In genomic region chr19:38118176-38118575, GRCh38 we compare ENCODE assay signal across 17 cellular contexts.
DNase-seq lines count a peak whose midpoint lies in the region; ATAC-seq and TF ChIP-seq lines count a peak whose summit lies in the region.
"Had no signal": no experiment of that assay in that cellular context is flagged by ENCODE, and none has a peak within 500 bp of the region (broad histone marks: within the 10 kb centered on the region; RNA-seq: fewer than 3 reads in every experiment).

No MANE protein-coding gene starts in this region.

- intact Hi-C loops in natural killer cell (cut with micrococcal nuclease), result no loop called here

- no peaks in the 10 kb centered on the region for H3K27me3 Mint-ChIP-seq in natural killer cell treated with Interleukin-12 subunit alpha and Interleukin-12 subunit beta and Interleukin-15 and Interleukin-18, amount 100 ng/mL, for 72 hours
- H3K27me3 Mint-ChIP-seq in natural killer cell (ENCODE audit: low read depth in 2 of 2) (no peaks in the 10 kb centered on the region), endothelial cell (ENCODE audit: unreplicated experiment) (peaks cover 2% of the 10 kb centered on the region), nephron progenitor cell (ENCODE audit: low read depth, poor library complexity) (no peaks in the 10 kb centered on the region)
- no peaks in the 10 kb centered on the region for H3K27me3 Mint-ChIP-seq in stimulated activated naive B cell treated with anti-CD40 and anti-IgM and Interleukin-4, amounts not matched to agents 10 μg/mL and 1 μg/mL and 100 μg/mL, for 72 hours
- H3K27me3 Mint-ChIP-seq: CD4-positive, alpha-beta T cell had no signal

- no peak overlapping the region for H3K27ac Mint-ChIP-seq in natural killer cell treated with Interleukin-12 subunit alpha and Interleukin-12 subunit beta and Interleukin-15 and Interleukin-18, amount 100 ng/mL, for 72 hours
- H3K27ac Mint-ChIP-seq in natural killer cell, result no peak overlapping the region
- H3K27ac Mint-ChIP-seq in endothelial cell (ENCODE audit: unreplicated experiment), result no peak overlapping the region
- peak overlapping the region; percentile 12 for H3K27ac Mint-ChIP-seq in nephron progenitor cell
- H3K27ac Mint-ChIP-seq in stimulated activated naive B cell treated with anti-CD40 and anti-IgM and Interleukin-4, amounts not matched to agents 10 μg/mL and 1 μg/mL and 100 μg/mL, for 72 hours, result peak overlapping the region; percentile 60
- H3K27ac Mint-ChIP-seq in activated naive CD4-positive, alpha-beta T cell treated with anti-CD3 and anti-CD28 coated beads, Interleukin-2, amount 50 U/mL, for 72 hours, result peak overlapping the region in 1 of 2 donors; percentile 32
- H3K27ac Mint-ChIP-seq: CD4-positive, alpha-beta T cell; CD8-positive, alpha-beta T cell had no signal

- no peak for TF ChIP-seq CTCF in natural killer cell (IDR thresholded peaks at IDR 0.05)
- no peak for TF ChIP-seq CTCF in endothelial cell (IDR thresholded peaks at IDR 0.05; ENCODE audit: unreplicated experiment)
- no peak for TF ChIP-seq CTCF in nephron progenitor cell (IDR thresholded peaks at IDR 0.05)

- no peak for ATAC-seq in natural killer cell treated with Interleukin-12 subunit alpha and Interleukin-12 subunit beta and Interleukin-15 and Interleukin-18, amount 100 ng/mL, for 72 hours
- ATAC-seq in natural killer cell (no peak), GM21447 (IDR thresholded peaks at IDR 0.05; ENCODE audit: unreplicated experiment) (no peak)
- no peak for ATAC-seq in stimulated activated naive B cell treated with anti-CD40 and anti-IgM and Interleukin-4, amounts not matched to agents 10 μg/mL and 1 μg/mL and 100 μg/mL, for 72 hours (replicated peaks)
- ATAC-seq in activated naive CD4-positive, alpha-beta T cell treated with anti-CD3 and anti-CD28 coated beads, Interleukin-2, amount 50 U/mL, for 72 hours, result no peak
- ATAC-seq: CD8-positive, alpha-beta T cell had no signal

- H3K9me3 Mint-ChIP-seq in natural killer cell treated with Interleukin-12 subunit alpha and Interleukin-12 subunit beta and Interleukin-15 and Interleukin-18, amount 100 ng/mL, for 72 hours, result no peaks in the 10 kb centered on the region
- H3K9me3 Mint-ChIP-seq in natural killer cell, result no peaks in the 10 kb centered on the region
- peaks cover 5% of the 10 kb centered on the region for H3K9me3 Mint-ChIP-seq in endothelial cell (ENCODE audit: unreplicated experiment)
- peaks cover 40% of the 10 kb centered on the region for H3K9me3 Mint-ChIP-seq in nephron progenitor cell
- H3K9me3 Mint-ChIP-seq in stimulated activated naive B cell treated with anti-CD40 and anti-IgM and Interleukin-4, amounts not matched to agents 10 μg/mL and 1 μg/mL and 100 μg/mL, for 72 hours, result peaks cover 0 to 7% of the 10 kb centered on the region in 2 donors
- peaks cover 0 to 15% of the 10 kb centered on the region in 2 donors for H3K9me3 Mint-ChIP-seq in activated naive CD4-positive, alpha-beta T cell treated with anti-CD3 and anti-CD28 coated beads, Interleukin-2, amount 50 U/mL, for 72 hours
- H3K9me3 Mint-ChIP-seq: CD4-positive, alpha-beta T cell; CD8-positive, alpha-beta T cell had no signal

- peaks cover 0 to 8% of the 10 kb centered on the region in 2 donors for H3K4me1 Mint-ChIP-seq in natural killer cell treated with Interleukin-12 subunit alpha and Interleukin-12 subunit beta and Interleukin-15 and Interleukin-18, amount 100 ng/mL, for 72 hours (ENCODE audit: low read depth in 2 of 2)
- H3K4me1 Mint-ChIP-seq in natural killer cell, result peaks cover 0 to 7% of the 10 kb centered on the region in 2 donors
- H3K4me1 Mint-ChIP-seq in endothelial cell (ENCODE audit: unreplicated experiment), result peaks cover 5% of the 10 kb centered on the region
- peaks cover 12% of the 10 kb centered on the region for H3K4me1 Mint-ChIP-seq in nephron progenitor cell
- peaks cover 11 to 22% of the 10 kb centered on the region in 2 donors for H3K4me1 Mint-ChIP-seq in stimulated activated naive B cell treated with anti-CD40 and anti-IgM and Interleukin-4, amounts not matched to agents 10 μg/mL and 1 μg/mL and 100 μg/mL, for 72 hours

- peaks cover 6% of the 10 kb centered on the region for H3K36me3 Mint-ChIP-seq in natural killer cell treated with Interleukin-12 subunit alpha and Interleukin-12 subunit beta and Interleukin-15 and Interleukin-18, amount 100 ng/mL, for 72 hours
- H3K36me3 Mint-ChIP-seq in natural killer cell (no peaks in the 10 kb centered on the region), endothelial cell (ENCODE audit: low read depth, unreplicated experiment) (peaks cover 52% of the 10 kb centered on the region), nephron progenitor cell (ENCODE audit: low read depth) (peaks cover 88% of the 10 kb centered on the region)
- peaks cover 43 to 69% of the 10 kb centered on the region in 2 donors for H3K36me3 Mint-ChIP-seq in stimulated activated naive B cell treated with anti-CD40 and anti-IgM and Interleukin-4, amounts not matched to agents 10 μg/mL and 1 μg/mL and 100 μg/mL, for 72 hours
- H3K36me3 Mint-ChIP-seq in activated naive CD4-positive, alpha-beta T cell treated with anti-CD3 and anti-CD28 coated beads, Interleukin-2, amount 50 U/mL, for 72 hours, result peaks cover 29 to 31% of the 10 kb centered on the region in 2 donors

- peak; percentile 15 for DNase-seq in natural killer cell treated with Interleukin-12 subunit alpha and Interleukin-12 subunit beta and Interleukin-15 and Interleukin-18, amount 100 ng/mL, for 72 hours (ENCODE audit: low spot score)
- no peak for DNase-seq in natural killer cell
- no peak for DNase-seq in endothelial cell (ENCODE audit: low spot score)
- no peak for DNase-seq in nephron progenitor cell
- DNase-seq in stimulated activated naive B cell treated with anti-CD40 and anti-IgM and Interleukin-4, amounts not matched to agents 10 μg/mL and 1 μg/mL and 100 μg/mL, for 72 hours, result no peak
- DNase-seq in NOMO-1 treated with dmso at 0.1 percent for 144 hours (lab: John Stamatoyannopoulos, UW; ENCODE audit: unreplicated experiment), result no peak
- no peak for DNase-seq in activated naive CD4-positive, alpha-beta T cell treated with anti-CD3 and anti-CD28 coated beads, Interleukin-2, amount 50 U/mL, for 72 hours (ENCODE audit: low spot score in 2 of 2)
- DNase-seq: 8988T; ACHN; BE2C; Caco-2; Calu3; CD4-positive, alpha-beta T cell; CD8-positive, alpha-beta T cell; DMS79 treated with DMSO at 0.1 percent for 48 hours; GF-D8 had no signal

- no peak overlapping the region for H3K4me3 Mint-ChIP-seq in natural killer cell treated with Interleukin-12 subunit alpha and Interleukin-12 subunit beta and Interleukin-15 and Interleukin-18, amount 100 ng/mL, for 72 hours
- H3K4me3 Mint-ChIP-seq in natural killer cell, result no peak overlapping the region
- peak overlapping the region; percentile 73 for H3K4me3 Mint-ChIP-seq in endothelial cell (ENCODE audit: unreplicated experiment)
- no peak overlapping the region for H3K4me3 Mint-ChIP-seq in nephron progenitor cell
- H3K4me3 Mint-ChIP-seq in stimulated activated naive B cell treated with anti-CD40 and anti-IgM and Interleukin-4, amounts not matched to agents 10 μg/mL and 1 μg/mL and 100 μg/mL, for 72 hours, result no peak overlapping the region
- H3K4me3 Mint-ChIP-seq: CD4-positive, alpha-beta T cell; CD8-positive, alpha-beta T cell had no signal

Comparison
In these comparisons a context has a peak if more than half of its experiments do, and no peak if none do; other contexts are left out.
1. H3K27ac Mint-ChIP-seq: peak in nephron progenitor cell (single experiment) and stimulated activated naive B cell treated with anti-CD40 and anti-IgM and Interleukin-4, amounts not matched to agents 10 μg/mL and 1 μg/mL and 100 μg/mL, for 72 hours (single experiment); none in natural killer cell treated with Interleukin-12 subunit alpha and Interleukin-12 subunit beta and Interleukin-15 and Interleukin-18, amount 100 ng/mL, for 72 hours (0 of 2), natural killer cell (0 of 2) and endothelial cell (single experiment).